ENCODE assay signal across 21 cellular contexts in the genomic region with DNA sequence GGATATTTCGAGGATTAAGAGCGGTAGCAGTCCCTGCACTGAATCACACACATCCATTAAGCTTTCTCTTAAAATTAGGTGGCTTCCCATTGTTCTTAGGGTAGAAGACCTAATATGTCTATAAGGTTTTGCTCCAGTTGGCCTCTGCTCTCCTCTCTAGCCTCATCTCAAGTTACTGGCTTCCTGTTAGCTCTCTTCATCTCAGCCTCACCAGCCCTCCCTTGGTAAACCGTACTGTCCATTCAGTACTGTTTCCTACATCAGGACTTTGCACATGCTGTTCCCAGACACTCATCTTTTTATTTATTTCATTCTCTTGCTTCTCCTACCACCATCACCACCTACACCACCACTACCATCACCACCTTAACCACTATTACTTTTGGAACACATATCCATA.
DNase-seq lines count a peak whose midpoint lies in the region; ATAC-seq, FAIRE-seq and TF ChIP-seq lines count a peak whose summit lies in the region.
"Had no signal": no experiment of that assay in that cellular context is flagged by ENCODE, and none has a peak within 500 bp of the region (broad histone marks: within the 10 kb centered on the region; RNA-seq: fewer than 3 reads in every experiment).

No MANE protein-coding gene starts in this region.

- H3K9me3 ChIP-seq in A549 (no peaks in the 10 kb centered on the region), mesenchymal stem cell (ENCODE audit: control insufficient read depth, low read length) (no peaks in the 10 kb centered on the region)

- H4K91ac ChIP-seq in mesenchymal stem cell (ENCODE audit: low read length) = no peak overlapping the region

- no peak for TF ChIP-seq EP300 in A549 (IDR thresholded peaks at IDR 0.05)

- H3K4me3 ChIP-seq in A549 = no peak overlapping the region
- no peak overlapping the region for H3K4me3 ChIP-seq in mesenchymal stem cell (ENCODE audit: insufficient read depth in 1 of 2, low read depth in 1 of 2, low read length in 2 of 2)

- no peaks in the 10 kb centered on the region for H3K27me3 ChIP-seq in mesenchymal stem cell (ENCODE audit: control insufficient read depth in 1 of 2, insufficient read depth in 1 of 2, low read length in 2 of 2)

- H3K9ac ChIP-seq in mesenchymal stem cell (ENCODE audit: low read length) = no peak overlapping the region

- H2BK120ac ChIP-seq in mesenchymal stem cell (ENCODE audit: low read depth, low read length) = no peak overlapping the region

- H2BK12ac ChIP-seq in mesenchymal stem cell (ENCODE audit: low read length in 2 of 2) = no peak overlapping the region

- 83% methylated on average over 3 of the region's 3 CpGs for WGBS in A549 (ENCODE audit: missing lambda C conversion rate)
- WGBS in mesenchymal stem cell = 99% methylated on average over 3 of the region's 3 CpGs

- TF ChIP-seq RAD21 in A549 (conservative IDR thresholded peaks at IDR 0.05 in 1 of 2, IDR thresholded peaks at IDR 0.05 in 1 of 2) = no peak

- peak overlapping the region; percentile 65 for H2AK5ac ChIP-seq in mesenchymal stem cell (ENCODE audit: low read length, severe bottlenecking)

- no peaks in the 10 kb centered on the region for H3K36me3 ChIP-seq in mesenchymal stem cell (ENCODE audit: control insufficient read depth in 1 of 2, insufficient read depth in 2 of 2, low read depth in 1 of 2, low read length in 2 of 2)

- H3K4me3 Mint-ChIP-seq in brain = no peak overlapping the region
- H3K4me3 Mint-ChIP-seq: CD4-positive, alpha-beta memory T cell had no signal

- FAIRE-seq in A549 (lab: Jason Lieb, UNC) = peak; percentile 80
- FAIRE-seq: A204.1, G401.6, GM12892 had no signal

- no peak overlapping the region for H2BK5ac ChIP-seq in mesenchymal stem cell (ENCODE audit: low read depth, low read length, poor library complexity, severe bottlenecking)

- H3K23ac ChIP-seq in mesenchymal stem cell (ENCODE audit: low read length in 2 of 2) = no peak overlapping the region

- CTCF ChIA-PET in A549 (lab: Yijun Ruan, JAX) = no interaction called here

- H3K18ac ChIP-seq in mesenchymal stem cell (ENCODE audit: low read depth in 1 of 2, low read length in 2 of 2) = no peak overlapping the region

- DNase-seq in NCI-H2029 treated with DMSO at 0.1 percent for 48 hours (lab: John Stamatoyannopoulos, UW) (peak; percentile 16), NCI-H2029 (lab: John Stamatoyannopoulos, UW) (no peak), A549 (ENCODE audit: low read depth in 1 of 2, low spot score in 1 of 2) (peak in 1 of 2 experiments; percentile 34), mesenchymal stem cell (no peak), NCI-H1694 (lab: John Stamatoyannopoulos, UW) (no peak), T-helper 9 cell (no peak)
- DNase-seq: C1 segment of cervical spinal cord; Calu3; CD4-positive, alpha-beta memory T cell; COR-L47; DMS153; DND-41; GOT3; H7; HCEC 1CT had no signal

- H3K4ac ChIP-seq in mesenchymal stem cell (ENCODE audit: low read depth in 1 of 2, low read length in 2 of 2) = no peak overlapping the region

- H3K4me1 ChIP-seq in A549 = peaks cover 84% of the 10 kb centered on the region
- H3K4me1 ChIP-seq in mesenchymal stem cell (ENCODE audit: control insufficient read depth, insufficient read depth, low read depth, low read length) = no peaks in the 10 kb centered on the region

- H3K79me1 ChIP-seq in mesenchymal stem cell (replicated peaks; ENCODE audit: low read length, poor library complexity, severe bottlenecking) = peaks cover 2% of the 10 kb centered on the region

- H3K4me2 ChIP-seq in A549 (peak overlapping the region; percentile 50), mesenchymal stem cell (ENCODE audit: low read length, poor library complexity, severe bottlenecking) (no peak overlapping the region)

- peak overlapping the region in 3 of 5 experiments; percentile 3 to 18 (median 8) for H3K27ac Mint-ChIP-seq in brain

- no peaks in the 10 kb centered on the region for H3K36me3 Mint-ChIP-seq in brain
- H3K36me3 Mint-ChIP-seq: CD4-positive, alpha-beta memory T cell had no signal

- H3K9me3 Mint-ChIP-seq in brain = peaks cover 0 to 2% (median 0%) of the 10 kb centered on the region in 5 experiments

- H3K4me1 Mint-ChIP-seq in brain = peaks cover 41% of the 10 kb centered on the region
- H3K4me1 Mint-ChIP-seq: CD4-positive, alpha-beta memory T cell had no signal

- ATAC-seq in A549 = peak; percentile 61 to 72; a peak in 4 of 6 replicates
- no peak for ATAC-seq in HG02623 (IDR thresholded peaks at IDR 0.05; ENCODE audit: unreplicated experiment)

- H3K27me3 Mint-ChIP-seq in brain = no peaks in the 10 kb centered on the region

- TF ChIP-seq CTCF in A549 (IDR thresholded peaks at IDR 0.05) (no peak), brain (conservative IDR thresholded peaks at IDR 0.05) (no peak)

- H2BK15ac ChIP-seq in mesenchymal stem cell (ENCODE audit: low read depth, poor library complexity, severe bottlenecking) = no peak overlapping the region

- TF ChIP-seq POLR2A in A549 (IDR thresholded peaks at IDR 0.05; ENCODE audit: low read length) = no peak

- H3K14ac ChIP-seq in mesenchymal stem cell (ENCODE audit: low read length in 2 of 2) = no peak overlapping the region

- H4K8ac ChIP-seq in mesenchymal stem cell (ENCODE audit: low read length) = no peak overlapping the region

- H2AFZ ChIP-seq in mesenchymal stem cell (ENCODE audit: low read depth, low read length) = no peak overlapping the region

- H3K27ac ChIP-seq in A549 (peak overlapping the region; percentile 65 to 78; a peak in 5 of 6 replicates), mesenchymal stem cell (ENCODE audit: low read length, poor library complexity, severe bottlenecking) (no peak overlapping the region)
- H3K27ac ChIP-seq: 22Rv1 had no signal

- POLR2A ChIA-PET in A549 (lab: Yijun Ruan, JAX) = no interaction called here

TF ChIP-seq in A549, 52 proteins besides CTCF, POLR2A, EP300 and RAD21:
- TF ChIP-seq BHLHE40 (IDR thresholded peaks at IDR 0.05; ENCODE audit: low read depth, low read length) = no peak
- TF ChIP-seq ZFP36 (IDR thresholded peaks at IDR 0.05; ENCODE audit: borderline replicate concordance, partially characterized antibody) = no peak
- no peak for TF ChIP-seq ELK1 (IDR thresholded peaks at IDR 0.05; ENCODE audit: low read depth, low read length)
- no peak for TF ChIP-seq HOXA7 (CRISPR knock-in tag; IDR thresholded peaks at IDR 0.05)
- TF ChIP-seq, protein P1, sequence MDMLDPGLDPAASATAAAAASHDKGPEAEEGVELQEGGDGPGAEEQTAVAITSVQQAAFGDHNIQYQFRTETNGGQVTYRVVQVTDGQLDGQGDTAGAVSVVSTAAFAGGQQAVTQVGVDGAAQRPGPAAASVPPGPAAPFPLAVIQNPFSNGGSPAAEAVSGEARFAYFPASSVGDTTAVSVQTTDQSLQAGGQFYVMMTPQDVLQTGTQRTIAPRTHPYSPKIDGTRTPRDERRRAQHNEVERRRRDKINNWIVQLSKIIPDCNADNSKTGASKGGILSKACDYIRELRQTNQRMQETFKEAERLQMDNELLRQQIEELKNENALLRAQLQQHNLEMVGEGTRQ (IDR thresholded peaks at IDR 0.05) = no peak
- TF ChIP-seq KDM5A (IDR thresholded peaks at IDR 0.05) = no peak
- TF ChIP-seq, protein P2, sequence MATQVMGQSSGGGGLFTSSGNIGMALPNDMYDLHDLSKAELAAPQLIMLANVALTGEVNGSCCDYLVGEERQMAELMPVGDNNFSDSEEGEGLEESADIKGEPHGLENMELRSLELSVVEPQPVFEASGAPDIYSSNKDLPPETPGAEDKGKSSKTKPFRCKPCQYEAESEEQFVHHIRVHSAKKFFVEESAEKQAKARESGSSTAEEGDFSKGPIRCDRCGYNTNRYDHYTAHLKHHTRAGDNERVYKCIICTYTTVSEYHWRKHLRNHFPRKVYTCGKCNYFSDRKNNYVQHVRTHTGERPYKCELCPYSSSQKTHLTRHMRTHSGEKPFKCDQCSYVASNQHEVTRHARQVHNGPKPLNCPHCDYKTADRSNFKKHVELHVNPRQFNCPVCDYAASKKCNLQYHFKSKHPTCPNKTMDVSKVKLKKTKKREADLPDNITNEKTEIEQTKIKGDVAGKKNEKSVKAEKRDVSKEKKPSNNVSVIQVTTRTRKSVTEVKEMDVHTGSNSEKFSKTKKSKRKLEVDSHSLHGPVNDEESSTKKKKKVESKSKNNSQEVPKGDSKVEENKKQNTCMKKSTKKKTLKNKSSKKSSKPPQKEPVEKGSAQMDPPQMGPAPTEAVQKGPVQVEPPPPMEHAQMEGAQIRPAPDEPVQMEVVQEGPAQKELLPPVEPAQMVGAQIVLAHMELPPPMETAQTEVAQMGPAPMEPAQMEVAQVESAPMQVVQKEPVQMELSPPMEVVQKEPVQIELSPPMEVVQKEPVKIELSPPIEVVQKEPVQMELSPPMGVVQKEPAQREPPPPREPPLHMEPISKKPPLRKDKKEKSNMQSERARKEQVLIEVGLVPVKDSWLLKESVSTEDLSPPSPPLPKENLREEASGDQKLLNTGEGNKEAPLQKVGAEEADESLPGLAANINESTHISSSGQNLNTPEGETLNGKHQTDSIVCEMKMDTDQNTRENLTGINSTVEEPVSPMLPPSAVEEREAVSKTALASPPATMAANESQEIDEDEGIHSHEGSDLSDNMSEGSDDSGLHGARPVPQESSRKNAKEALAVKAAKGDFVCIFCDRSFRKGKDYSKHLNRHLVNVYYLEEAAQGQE (IDR thresholded peaks at IDR 0.05) = no peak
